Comparison of ENCODE assay signal across 8 cellular contexts in genomic region chr1:227357229-227358078, GRCh38. TPM values are rescaled to one million over a fixed set of nuclear protein-coding genes. Genes with fewer than 3 reads are reported as not detected.
DNase-seq lines count a peak whose midpoint lies in the region; ATAC-seq and TF ChIP-seq lines count a peak whose summit lies in the region.

No MANE protein-coding gene starts in this region.

- H3K4me1 Mint-ChIP-seq in activated CD8-positive, alpha-beta T cell treated with anti-CD3 and anti-CD28 coated beads, Interleukin-2, amount 10 ng/mL, durations not matched to agents 7 days and 5 days (ENCODE audit: low read depth) = no peaks in the 10 kb centered on the region

- H3K27me3 ChIP-seq in AG04450 (ENCODE audit: control insufficient read depth, insufficient read depth, low read length) = no peaks in the 10 kb centered on the region

- H3K4me3 ChIP-seq in AG04450 (ENCODE audit: low read depth, low read length) (no peak overlapping the region), NB4 (ENCODE audit: low read depth, low read length) (no peak overlapping the region), mesodermal cell (ENCODE audit: extremely low read depth, insufficient read depth, low read length, poor library complexity, severe bottlenecking) (no peak overlapping the region)

- CTCF ChIA-PET in AG04450 (lab: Charles Lee) = interaction anchor here (0.5 to 0.6 kb wide), 2 partner anchors 16 to 100 kb away, joined by 3 read pairs; no protein-coding TSS in a partner anchor
- CTCF ChIA-PET in activated CD8-positive, alpha-beta T cell treated with anti-CD3 and anti-CD28 coated beads, Interleukin-2, amount 10 ng/mL, durations not matched to agents 7 days and 5 days (lab: Charles Lee) = no interaction called here

- H3K36me3 Mint-ChIP-seq in activated CD8-positive, alpha-beta T cell treated with anti-CD3 and anti-CD28 coated beads, Interleukin-2, amount 10 ng/mL, durations not matched to agents 7 days and 5 days (ENCODE audit: low read depth) = no peaks in the 10 kb centered on the region

- DNase-seq in AG04450 (ENCODE audit: low read depth, low spot score) = peak; percentile 58
- peak; percentile 10 for DNase-seq in NB4 (ENCODE audit: low read depth)
- DNase-seq in epidermal melanocyte (ENCODE audit: insufficient read length, low spot score) = peak; percentile 39
- DNase-seq in GM19240 (ENCODE audit: insufficient read length, low spot score) = no peak
- DNase-seq in T-helper 2 cell = no peak
- DNase-seq in activated T-cell treated with anti-CD3 and anti-CD28 coated beads, Interleukin-2, amount 50 U/mL, for 48 hours = no peak
- DNase-seq in activated CD8-positive, alpha-beta T cell treated with anti-CD3 and anti-CD28 coated beads, Interleukin-2, amount 10 ng/mL, durations not matched to agents 7 days and 5 days = no peak

- no peaks in the 10 kb centered on the region for H3K9me3 Mint-ChIP-seq in activated CD8-positive, alpha-beta T cell treated with anti-CD3 and anti-CD28 coated beads, Interleukin-2, amount 10 ng/mL, durations not matched to agents 7 days and 5 days (ENCODE audit: insufficient read depth)

- peak overlapping the region; percentile 65 for H3K27ac ChIP-seq in AG04450 (ENCODE audit: low read depth, low read length)
- H3K27ac ChIP-seq in mesodermal cell (ENCODE audit: low read depth, low read length, severe bottlenecking) = peak overlapping the region; percentile 84

- POLR2A ChIA-PET in AG04450 (lab: Yijun Ruan, JAX) = interaction anchor here (0.6 to 1.8 kb wide), 2 partner anchors 14 to 703 kb away, joined by 4 to 9 read pairs; no protein-coding TSS in a partner anchor
- POLR2A ChIA-PET in activated CD8-positive, alpha-beta T cell treated with anti-CD3 and anti-CD28 coated beads, Interleukin-2, amount 10 ng/mL, durations not matched to agents 7 days and 5 days (lab: Charles Lee) = no interaction called here

- TF ChIP-seq POLR2A in NB4 (IDR thresholded peaks at IDR 0.05; ENCODE audit: extremely low read depth, insufficient read length) = no peak

- H3K9me3 ChIP-seq in AG04450 (ENCODE audit: control insufficient read depth, insufficient read depth, low read length) = no peaks in the 10 kb centered on the region
- no peaks in the 10 kb centered on the region for H3K9me3 ChIP-seq in mesodermal cell (ENCODE audit: control insufficient read depth, low read length)

- no peak overlapping the region for H3K27ac Mint-ChIP-seq in activated CD8-positive, alpha-beta T cell treated with anti-CD3 and anti-CD28 coated beads, Interleukin-2, amount 10 ng/mL, durations not matched to agents 7 days and 5 days

- WGBS in mesodermal cell (ENCODE audit: insufficient coverage in 2 of 2), 2 experiments = 51 to 60% methylated on average over 5 to 6 of the region's 9 CpGs

- H3K27me3 Mint-ChIP-seq in activated CD8-positive, alpha-beta T cell treated with anti-CD3 and anti-CD28 coated beads, Interleukin-2, amount 10 ng/mL, durations not matched to agents 7 days and 5 days (ENCODE audit: low read depth) = no peaks in the 10 kb centered on the region

- no peak for ATAC-seq in activated CD8-positive, alpha-beta T cell treated with anti-CD3 and anti-CD28 coated beads, Interleukin-2, amount 10 ng/mL, durations not matched to agents 7 days and 5 days

- H3K36me3 ChIP-seq in mesodermal cell (ENCODE audit: control insufficient read depth, insufficient read depth, low read length) = no peaks in the 10 kb centered on the region

- peaks cover 20% of the 10 kb centered on the region for H3K4me1 ChIP-seq in mesodermal cell (ENCODE audit: control insufficient read depth, insufficient read depth, low read length, poor library complexity, severe bottlenecking)

- TF ChIP-seq CTCF in AG04450 (IDR thresholded peaks at IDR 0.05; ENCODE audit: low read depth, low read length) (no peak), NB4 (IDR thresholded peaks at IDR 0.05; ENCODE audit: low read depth, low read length) (no peak)

- no peak overlapping the region for H3K4me3 Mint-ChIP-seq in activated CD8-positive, alpha-beta T cell treated with anti-CD3 and anti-CD28 coated beads, Interleukin-2, amount 10 ng/mL, durations not matched to agents 7 days and 5 days

RNA-seq across cellular contexts. Expression of gene CDC42BPA, which starts 39.2 kb away (rescaled TPM):
- polyA plus RNA-seq in AG04450 (2011; rRNA removed) = 25.4 and 30.7 TPM in 2 replicates
- polyA minus RNA-seq in AG04450 (2011; rRNA and poly(A)+ RNA removed) = 40.8 and 65.6 TPM in 2 replicates
- polyA plus RNA-seq in mesodermal cell (2013, experiment 1 of 2) = 16.6 TPM
- polyA plus RNA-seq in mesodermal cell (2013, experiment 2 of 2) = 18.4 TPM
- under 1 TPM; 0.32 to 0.89 TPM for total RNA-seq in activated CD8-positive, alpha-beta T cell treated with anti-CD3 and anti-CD28 coated beads, Interleukin-2, amount 10 ng/mL, durations not matched to agents 7 days and 5 days

Comparison
In these comparisons a context has a peak if more than half of its experiments do, and no peak if none do; other contexts are left out.
1. DNase-seq: peak in AG04450 (single experiment), NB4 (single experiment) and epidermal melanocyte (single experiment); none in GM19240 (single experiment), T-helper 2 cell (0 of 5), activated T-cell treated with anti-CD3 and anti-CD28 coated beads, Interleukin-2, amount 50 U/mL, for 48 hours (0 of 2) and activated CD8-positive, alpha-beta T cell treated with anti-CD3 and anti-CD28 coated beads, Interleukin-2, amount 10 ng/mL, durations not matched to agents 7 days and 5 days (single experiment).